In genomic region chr10:42783181-42783549, GRCh38 we compare ENCODE assay signal across 8 cellular contexts. TPM values are rescaled to one million over a fixed set of nuclear protein-coding genes. Genes with fewer than 3 reads are reported as not detected.
DNase-seq lines count a peak whose midpoint lies in the region; FAIRE-seq and TF ChIP-seq lines count a peak whose summit lies in the region.

No MANE protein-coding gene starts in this region.

- peak overlapping the region; percentile 87 to 94 for H3K27ac ChIP-seq in ascending aorta

- TF ChIP-seq POLR2A in H54 (IDR thresholded peaks at IDR 0.05; ENCODE audit: low read depth, low read length) = no peak

- H3K4me3 ChIP-seq in ascending aorta = peak overlapping the region; percentile 67 to 77
- H3K4me3 ChIP-seq in iPS-18c (ENCODE audit: insufficient read depth, low read depth, low read length) = peak overlapping the region; percentile 92

- H3K4me1 ChIP-seq in ascending aorta = peaks cover 0 to 14% of the 10 kb centered on the region in 2 donors

- no peaks in the 10 kb centered on the region for H3K9me3 ChIP-seq in ascending aorta
- H3K9me3 ChIP-seq in iPS-18c (ENCODE audit: control insufficient read depth, insufficient read depth, low read length) = no peaks in the 10 kb centered on the region

- H3K27me3 ChIP-seq in ascending aorta = no peaks in the 10 kb centered on the region

- FAIRE-seq in H54 (lab: Jason Lieb, UNC) = no peak

- intact Hi-C loops in ascending aorta (cut with DNase I) = loop anchor here (5.0 to 10.0 kb wide), 2 partner anchors 146 to 792 kb away; partner anchors contain the start of genes ZNF239 and ZNF33B

- DNase-seq in CD1c-positive myeloid dendritic cell (ENCODE audit: extremely low spot score) (peak; percentile 22), H54 (ENCODE audit: insufficient read length, low spot score) (peak; percentile 26), NCI-H748 (lab: John Stamatoyannopoulos, UW; ENCODE audit: unreplicated experiment) (peak; percentile 82), ascending aorta (ENCODE audit: low spot score in 2 of 2) (no peak), GM20000 (ENCODE audit: low spot score) (no peak)
- DNase-seq in stimulated activated CD4-positive, alpha-beta T cell treated with anti-CD3 and anti-CD28 coated beads, Interleukin-15, amount 100 ng/mL, for 24 hours = peak; percentile 42
- no peak for DNase-seq in stimulated activated naive CD4-positive, alpha-beta T cell (lab: John Stamatoyannopoulos, UW)

- TF ChIP-seq CTCF in ascending aorta (IDR thresholded peaks at IDR 0.05) = no peak
- TF ChIP-seq CTCF in GM20000 (IDR thresholded peaks at IDR 0.05; ENCODE audit: extremely low read depth, missing control alignments) = no peak

- H3K36me3 ChIP-seq in ascending aorta = peaks cover 15 to 35% of the 10 kb centered on the region in 2 donors

RNA-seq across cellular contexts. Expression of gene BMS1, which starts 0.6 kb away (rescaled TPM):
- 6.2 TPM for total RNA-seq in ascending aorta

Comparison
In these comparisons a context has a peak if more than half of its experiments do, and no peak if none do; other contexts are left out.
1. DNase-seq: peak in CD1c-positive myeloid dendritic cell (single experiment), H54 (single experiment), NCI-H748 (single experiment) and stimulated activated CD4-positive, alpha-beta T cell treated with anti-CD3 and anti-CD28 coated beads, Interleukin-15, amount 100 ng/mL, for 24 hours (single experiment); none in ascending aorta (0 of 2), GM20000 (single experiment) and stimulated activated naive CD4-positive, alpha-beta T cell (0 of 6).